Comparison of ENCODE assay signal across 26 cellular contexts in the genomic region with DNA sequence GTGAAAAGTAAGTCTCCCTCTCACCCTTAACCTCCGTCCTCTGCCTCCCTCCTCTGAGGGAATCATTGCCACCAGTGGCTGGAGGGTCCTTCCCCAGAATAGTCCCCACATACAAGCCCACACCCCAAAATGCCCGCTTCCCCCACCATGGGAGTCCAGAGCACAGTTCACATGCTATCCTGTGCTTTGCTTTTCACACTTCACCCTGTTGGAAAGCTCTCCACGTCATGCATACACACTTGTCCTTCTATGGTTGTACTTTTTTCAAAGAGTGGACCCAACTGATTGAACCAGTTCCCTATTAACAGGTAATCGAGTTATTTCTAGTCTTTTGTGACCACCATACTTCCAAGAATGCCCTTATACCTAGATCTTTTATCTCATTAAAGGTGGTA. TPM values are rescaled to one million over a fixed set of nuclear protein-coding genes. Genes with fewer than 3 reads are reported as not detected.
"Had no signal": no experiment of that assay in that cellular context is flagged by ENCODE, and none has a peak within 500 bp of the region (broad histone marks: within the 10 kb centered on the region; RNA-seq: fewer than 3 reads in every experiment).

No MANE protein-coding gene starts in this region.

- H3K27me3 ChIP-seq: adrenal gland, breast epithelium had no signal

- H3K9me3 ChIP-seq: adrenal gland, breast epithelium had no signal

- DNase-seq: activated B cell treated with CpG ODN at 0.5 μM for 24 hours; activated CD4-positive, alpha-beta T cell treated with anti-CD3 and anti-CD28 coated beads for 1 hour; activated CD4-positive, alpha-beta T cell treated with anti-CD3 and anti-CD28 coated beads, Interleukin-2, amount 10 ng/mL, durations not matched to agents 24 days and 14 days; activated CD4-positive, alpha-beta T cell treated with anti-CD3 and anti-CD28 coated beads, Interleukin-2, amount 50 U/mL, for 48 hours; activated CD8-positive, alpha-beta memory T cell treated with anti-CD3 and anti-CD28 coated beads for 24 hours; activated gamma-delta T cell treated with Interleukin-2 at 50 U/mL for 16 hours; activated naive CD4-positive, alpha-beta T cell treated with anti-CD3 and anti-CD28 coated beads, Interleukin-2, amount 50 U/mL, for 16 hours; activated naive CD8-positive, alpha-beta T cell treated with anti-CD3 and anti-CD28 coated beads, Interleukin-2, amount 10 ng/mL, durations not matched to agents 7 days and 5 days; activated T-cell treated with anti-CD3 and anti-CD28 coated beads, Interleukin-2, amount 50 U/mL, for 72 hours; adrenal gland; anterior cingulate cortex; caudate nucleus; KG1; NCI-H1092; NCI-H1930; NCI-H2107; NCI-H226; NCI-H526; NCI-H774; NK-92 treated with Interleukin-12 subunit alpha and Interleukin-12 subunit beta, amount 100 ng/mL, for 24 hours; OCI-M1; SHP77 treated with DMSO at 0.1 percent for 48 hours had no signal

- H3K36me3 Mint-ChIP-seq: activated naive CD8-positive, alpha-beta T cell treated with anti-CD3 and anti-CD28 coated beads, Interleukin-2, amount 10 ng/mL, durations not matched to agents 7 days and 5 days; IgD-negative memory B cell had no signal

- H3K4me1 Mint-ChIP-seq: activated B cell treated with CpG ODN at 0.5 μM for 24 hours; activated CD4-positive, alpha-beta T cell treated with anti-CD3 and anti-CD28 coated beads, Interleukin-2, amount 10 ng/mL, durations not matched to agents 24 days and 14 days; activated naive CD8-positive, alpha-beta T cell treated with anti-CD3 and anti-CD28 coated beads, Interleukin-2, amount 10 ng/mL, durations not matched to agents 7 days and 5 days; IgD-negative memory B cell had no signal

- H3K4me3 ChIP-seq: adrenal gland, breast epithelium had no signal

- H3K36me3 ChIP-seq: adrenal gland, breast epithelium had no signal

- H3K4me3 Mint-ChIP-seq: activated B cell treated with CpG ODN at 0.5 μM for 24 hours; activated CD4-positive, alpha-beta T cell treated with anti-CD3 and anti-CD28 coated beads, Interleukin-2, amount 10 ng/mL, durations not matched to agents 24 days and 14 days; activated naive CD8-positive, alpha-beta T cell treated with anti-CD3 and anti-CD28 coated beads, Interleukin-2, amount 10 ng/mL, durations not matched to agents 7 days and 5 days; activated T-cell treated with anti-CD3 and anti-CD28 coated beads, Interleukin-2, amount 50 U/mL, for 72 hours; IgD-negative memory B cell; T-helper 1 cell treated with Interleukin-12 subunit alpha and Interleukin-12 subunit beta and Interleukin-4 antibody, amounts not matched to agents 30 μg/mL and 1 μg/mL, for 36 hours had no signal

- H3K9me3 Mint-ChIP-seq: activated B cell treated with CpG ODN at 0.5 μM for 24 hours; activated CD4-positive, alpha-beta T cell treated with anti-CD3 and anti-CD28 coated beads, Interleukin-2, amount 10 ng/mL, durations not matched to agents 24 days and 14 days; activated naive CD8-positive, alpha-beta T cell treated with anti-CD3 and anti-CD28 coated beads, Interleukin-2, amount 10 ng/mL, durations not matched to agents 7 days and 5 days; activated T-cell treated with anti-CD3 and anti-CD28 coated beads, Interleukin-2, amount 50 U/mL, for 72 hours; activated T-helper 2 cell treated with anti-CD3 and anti-CD28 coated beads, Interferon-gamma antibody, Interleukin-2, Interleukin-4, amounts not matched to agents 10 μg/mL and 5 μg/mL and 100 μg/mL, durations not matched to agents 14 hours and 24 hours and 36 hours; T-helper 1 cell treated with Interleukin-12 subunit alpha and Interleukin-12 subunit beta and Interleukin-4 antibody, amounts not matched to agents 30 μg/mL and 1 μg/mL, for 36 hours had no signal

- H3K27ac ChIP-seq: adrenal gland, breast epithelium had no signal

- H3K27ac Mint-ChIP-seq: activated B cell treated with CpG ODN at 0.5 μM for 24 hours; activated CD4-positive, alpha-beta T cell treated with anti-CD3 and anti-CD28 coated beads, Interleukin-2, amount 10 ng/mL, durations not matched to agents 24 days and 14 days; activated naive CD8-positive, alpha-beta T cell treated with anti-CD3 and anti-CD28 coated beads, Interleukin-2, amount 10 ng/mL, durations not matched to agents 7 days and 5 days; activated T-cell treated with anti-CD3 and anti-CD28 coated beads, Interleukin-2, amount 50 U/mL, for 72 hours; activated T-helper 2 cell treated with anti-CD3 and anti-CD28 coated beads, Interferon-gamma antibody, Interleukin-2, Interleukin-4, amounts not matched to agents 10 μg/mL and 5 μg/mL and 100 μg/mL, durations not matched to agents 14 hours and 24 hours and 36 hours; IgD-negative memory B cell; T-helper 1 cell treated with Interleukin-12 subunit alpha and Interleukin-12 subunit beta and Interleukin-4 antibody, amounts not matched to agents 30 μg/mL and 1 μg/mL, for 36 hours had no signal

- ATAC-seq: activated T-cell treated with anti-CD3 and anti-CD28 coated beads, Interleukin-2, amount 50 U/mL, for 72 hours had no signal

RNA-seq across cellular contexts. Expression of a gene that starts 23.7 kb away (rescaled TPM):
- polyA plus RNA-seq: IgD-negative memory B cell had no signal
